Comparison of ENCODE assay signal across 22 cellular contexts in genomic region chr1:27585684-27586083, GRCh38. TPM values are rescaled to one million over a fixed set of nuclear protein-coding genes. Genes with fewer than 3 reads are reported as not detected.
"Had no signal": no experiment of that assay in that cellular context is flagged by ENCODE, and none has a peak within 500 bp of the region (broad histone marks: within the 10 kb centered on the region; RNA-seq: fewer than 3 reads in every experiment).

No MANE protein-coding gene starts in this region.

- H3K27me3 ChIP-seq: heart left ventricle had no signal

- FAIRE-seq: frontal cortex, kidney had no signal

- H3K4me3 Mint-ChIP-seq: activated naive CD4-positive, alpha-beta T cell treated with anti-CD3 and anti-CD28 coated beads, Interleukin-2, amount 50 U/mL, for 24 hours; activated T-cell treated with anti-CD3 and anti-CD28 coated beads, Interleukin-2, amount 50 U/mL, for 72 hours; naive B cell; neural crest cell; stimulated activated effector memory CD8-positive, alpha-beta T cell treated with anti-CD3 and anti-CD28 coated beads, Interleukin-12 subunit alpha, Interleukin-12 subunit beta, amount 100 ng/mL, for 72 hours had no signal

- H3K27me3 Mint-ChIP-seq: activated naive CD4-positive, alpha-beta T cell treated with anti-CD3 and anti-CD28 coated beads, Interleukin-2, amount 50 U/mL, for 24 hours; naive B cell; progenitor cell of endocrine pancreas had no signal

- ATAC-seq: activated T-cell treated with anti-CD3 and anti-CD28 coated beads, Interleukin-2, amount 50 U/mL, for 72 hours; heart left ventricle; left lobe of liver; mucosa of descending colon; right cardiac atrium; stimulated activated effector memory CD8-positive, alpha-beta T cell treated with anti-CD3 and anti-CD28 coated beads, Interleukin-12 subunit alpha, Interleukin-12 subunit beta, amount 100 ng/mL, for 72 hours had no signal

- H3K36me3 Mint-ChIP-seq: naive B cell; stimulated activated effector memory CD8-positive, alpha-beta T cell treated with anti-CD3 and anti-CD28 coated beads, Interleukin-12 subunit alpha, Interleukin-12 subunit beta, amount 100 ng/mL, for 72 hours had no signal

- DNase-seq: activated CD4-positive, alpha-beta T cell treated with anti-CD3 and anti-CD28 coated beads for 1 hour; activated CD4-positive, alpha-beta T cell treated with anti-CD3 and anti-CD28 coated beads, Interleukin-2, amount 50 U/mL, for 4 hours; activated gamma-delta T cell; activated T-cell treated with anti-CD3 and anti-CD28 coated beads, Interleukin-2, amount 50 U/mL, for 72 hours; heart left ventricle; kidney; mucosa of descending colon; naive B cell; stimulated activated CD4-positive, alpha-beta T cell treated with anti-CD3 and anti-CD28 coated beads, Interleukin-4, amount 100 ng/mL, for 24 hours; SW 1271; T-helper 2 cell had no signal

- H3K36me3 ChIP-seq: thoracic aorta had no signal

- H3K4me3 ChIP-seq: heart left ventricle, mucosa of descending colon, smooth muscle cell, thoracic aorta had no signal

- H3K9me3 ChIP-seq: heart left ventricle, mucosa of descending colon, thoracic aorta had no signal

- H3K9me3 Mint-ChIP-seq: activated naive CD4-positive, alpha-beta T cell treated with anti-CD3 and anti-CD28 coated beads, Interleukin-2, amount 50 U/mL, for 24 hours; activated T-cell treated with anti-CD3 and anti-CD28 coated beads, Interleukin-2, amount 50 U/mL, for 72 hours; naive B cell; neural crest cell; stimulated activated effector memory CD8-positive, alpha-beta T cell treated with anti-CD3 and anti-CD28 coated beads, Interleukin-12 subunit alpha, Interleukin-12 subunit beta, amount 100 ng/mL, for 72 hours had no signal

- H3K27ac Mint-ChIP-seq: activated naive CD4-positive, alpha-beta T cell treated with anti-CD3 and anti-CD28 coated beads, Interleukin-2, amount 50 U/mL, for 24 hours; activated T-cell treated with anti-CD3 and anti-CD28 coated beads, Interleukin-2, amount 50 U/mL, for 72 hours; progenitor cell of endocrine pancreas; stimulated activated effector memory CD8-positive, alpha-beta T cell treated with anti-CD3 and anti-CD28 coated beads, Interleukin-12 subunit alpha, Interleukin-12 subunit beta, amount 100 ng/mL, for 72 hours had no signal

- H3K27ac ChIP-seq: VCaP had no signal

RNA-seq across cellular contexts. Expression of gene FGR, which starts 49.3 kb away (rescaled TPM):
- total RNA-seq: epithelial cell of proximal tubule, neural crest cell, progenitor cell of endocrine pancreas had no signal
